In the genomic region with DNA sequence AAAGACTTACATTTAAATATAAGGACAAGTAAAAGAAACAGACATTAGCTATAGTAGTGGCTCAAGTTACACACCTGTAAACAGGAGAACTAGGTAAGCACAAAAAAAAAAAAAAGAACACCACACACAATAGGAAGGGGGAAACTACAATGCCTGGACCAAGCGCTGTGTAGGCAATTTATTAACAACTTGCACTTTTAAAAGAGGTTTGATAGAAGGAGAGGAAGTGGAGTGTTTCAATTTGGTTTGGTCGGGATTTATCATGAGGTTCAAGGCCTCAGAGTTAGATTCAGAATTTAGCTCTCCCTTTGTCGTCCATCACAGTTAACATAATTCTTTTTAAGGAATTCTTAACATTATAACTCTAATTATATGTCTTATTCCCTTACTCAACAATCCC, we compare ENCODE assay signal across 2 cellular contexts.
TF ChIP-seq lines count a peak whose summit lies in the region.

No MANE protein-coding gene starts in this region.

TF ChIP-seq in SK-N-SH, 30 proteins besides CTCF, POLR2A, EP300 and RAD21 (continued from another document):
- TF ChIP-seq, protein P1, sequence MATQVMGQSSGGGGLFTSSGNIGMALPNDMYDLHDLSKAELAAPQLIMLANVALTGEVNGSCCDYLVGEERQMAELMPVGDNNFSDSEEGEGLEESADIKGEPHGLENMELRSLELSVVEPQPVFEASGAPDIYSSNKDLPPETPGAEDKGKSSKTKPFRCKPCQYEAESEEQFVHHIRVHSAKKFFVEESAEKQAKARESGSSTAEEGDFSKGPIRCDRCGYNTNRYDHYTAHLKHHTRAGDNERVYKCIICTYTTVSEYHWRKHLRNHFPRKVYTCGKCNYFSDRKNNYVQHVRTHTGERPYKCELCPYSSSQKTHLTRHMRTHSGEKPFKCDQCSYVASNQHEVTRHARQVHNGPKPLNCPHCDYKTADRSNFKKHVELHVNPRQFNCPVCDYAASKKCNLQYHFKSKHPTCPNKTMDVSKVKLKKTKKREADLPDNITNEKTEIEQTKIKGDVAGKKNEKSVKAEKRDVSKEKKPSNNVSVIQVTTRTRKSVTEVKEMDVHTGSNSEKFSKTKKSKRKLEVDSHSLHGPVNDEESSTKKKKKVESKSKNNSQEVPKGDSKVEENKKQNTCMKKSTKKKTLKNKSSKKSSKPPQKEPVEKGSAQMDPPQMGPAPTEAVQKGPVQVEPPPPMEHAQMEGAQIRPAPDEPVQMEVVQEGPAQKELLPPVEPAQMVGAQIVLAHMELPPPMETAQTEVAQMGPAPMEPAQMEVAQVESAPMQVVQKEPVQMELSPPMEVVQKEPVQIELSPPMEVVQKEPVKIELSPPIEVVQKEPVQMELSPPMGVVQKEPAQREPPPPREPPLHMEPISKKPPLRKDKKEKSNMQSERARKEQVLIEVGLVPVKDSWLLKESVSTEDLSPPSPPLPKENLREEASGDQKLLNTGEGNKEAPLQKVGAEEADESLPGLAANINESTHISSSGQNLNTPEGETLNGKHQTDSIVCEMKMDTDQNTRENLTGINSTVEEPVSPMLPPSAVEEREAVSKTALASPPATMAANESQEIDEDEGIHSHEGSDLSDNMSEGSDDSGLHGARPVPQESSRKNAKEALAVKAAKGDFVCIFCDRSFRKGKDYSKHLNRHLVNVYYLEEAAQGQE (IDR thresholded peaks at IDR 0.05; ENCODE audit: low read depth, low read length) = no peak
- TF ChIP-seq, protein P2, sequence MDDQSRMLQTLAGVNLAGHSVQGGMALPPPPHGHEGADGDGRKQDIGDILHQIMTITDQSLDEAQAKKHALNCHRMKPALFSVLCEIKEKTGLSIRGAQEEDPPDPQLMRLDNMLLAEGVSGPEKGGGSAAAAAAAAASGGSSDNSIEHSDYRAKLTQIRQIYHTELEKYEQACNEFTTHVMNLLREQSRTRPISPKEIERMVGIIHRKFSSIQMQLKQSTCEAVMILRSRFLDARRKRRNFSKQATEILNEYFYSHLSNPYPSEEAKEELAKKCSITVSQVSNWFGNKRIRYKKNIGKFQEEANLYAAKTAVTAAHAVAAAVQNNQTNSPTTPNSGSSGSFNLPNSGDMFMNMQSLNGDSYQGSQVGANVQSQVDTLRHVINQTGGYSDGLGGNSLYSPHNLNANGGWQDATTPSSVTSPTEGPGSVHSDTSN (IDR thresholded peaks at IDR 0.05) = no peak
- TF ChIP-seq JUND (IDR thresholded peaks at IDR 0.05) (no peak), YY1 (IDR thresholded peaks at IDR 0.05; ENCODE audit: low read depth) (no peak), POLR2AphosphoS5 (IDR thresholded peaks at IDR 0.05; ENCODE audit: low read depth, low read length) (no peak), GABPA (IDR thresholded peaks at IDR 0.05; ENCODE audit: low read depth) (no peak), SIN3A (IDR thresholded peaks at IDR 0.05; ENCODE audit: borderline replicate concordance, low read depth, low read length) (no peak), GATA2 (CRISPR knock-in tag; IDR thresholded peaks at IDR 0.05) (no peak), SMC3 (IDR thresholded peaks at IDR 0.05; ENCODE audit: low read depth, low read length) (no peak), RFX5 (IDR thresholded peaks at IDR 0.05; ENCODE audit: low read length) (no peak), FOSL2 (IDR thresholded peaks at IDR 0.05; ENCODE audit: borderline replicate concordance, low read depth) (no peak), FOXM1 (IDR thresholded peaks at IDR 0.05; ENCODE audit: low read depth) (no peak), NFIC (IDR thresholded peaks at IDR 0.05; ENCODE audit: borderline replicate concordance) (no peak)
- TF ChIP-seq, protein P3, sequence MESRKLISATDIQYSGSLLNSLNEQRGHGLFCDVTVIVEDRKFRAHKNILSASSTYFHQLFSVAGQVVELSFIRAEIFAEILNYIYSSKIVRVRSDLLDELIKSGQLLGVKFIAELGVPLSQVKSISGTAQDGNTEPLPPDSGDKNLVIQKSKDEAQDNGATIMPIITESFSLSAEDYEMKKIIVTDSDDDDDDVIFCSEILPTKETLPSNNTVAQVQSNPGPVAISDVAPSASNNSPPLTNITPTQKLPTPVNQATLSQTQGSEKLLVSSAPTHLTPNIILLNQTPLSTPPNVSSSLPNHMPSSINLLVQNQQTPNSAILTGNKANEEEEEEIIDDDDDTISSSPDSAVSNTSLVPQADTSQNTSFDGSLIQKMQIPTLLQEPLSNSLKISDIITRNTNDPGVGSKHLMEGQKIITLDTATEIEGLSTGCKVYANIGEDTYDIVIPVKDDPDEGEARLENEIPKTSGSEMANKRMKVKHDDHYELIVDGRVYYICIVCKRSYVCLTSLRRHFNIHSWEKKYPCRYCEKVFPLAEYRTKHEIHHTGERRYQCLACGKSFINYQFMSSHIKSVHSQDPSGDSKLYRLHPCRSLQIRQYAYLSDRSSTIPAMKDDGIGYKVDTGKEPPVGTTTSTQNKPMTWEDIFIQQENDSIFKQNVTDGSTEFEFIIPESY (IDR thresholded peaks at IDR 0.05; ENCODE audit: borderline replicate concordance, low read depth) = no peak
- TF ChIP-seq, protein P4, sequence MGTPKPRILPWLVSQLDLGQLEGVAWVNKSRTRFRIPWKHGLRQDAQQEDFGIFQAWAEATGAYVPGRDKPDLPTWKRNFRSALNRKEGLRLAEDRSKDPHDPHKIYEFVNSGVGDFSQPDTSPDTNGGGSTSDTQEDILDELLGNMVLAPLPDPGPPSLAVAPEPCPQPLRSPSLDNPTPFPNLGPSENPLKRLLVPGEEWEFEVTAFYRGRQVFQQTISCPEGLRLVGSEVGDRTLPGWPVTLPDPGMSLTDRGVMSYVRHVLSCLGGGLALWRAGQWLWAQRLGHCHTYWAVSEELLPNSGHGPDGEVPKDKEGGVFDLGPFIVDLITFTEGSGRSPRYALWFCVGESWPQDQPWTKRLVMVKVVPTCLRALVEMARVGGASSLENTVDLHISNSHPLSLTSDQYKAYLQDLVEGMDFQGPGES (IDR thresholded peaks at IDR 0.05; ENCODE audit: low read depth, low read length) = no peak
- TF ChIP-seq, protein P5, sequence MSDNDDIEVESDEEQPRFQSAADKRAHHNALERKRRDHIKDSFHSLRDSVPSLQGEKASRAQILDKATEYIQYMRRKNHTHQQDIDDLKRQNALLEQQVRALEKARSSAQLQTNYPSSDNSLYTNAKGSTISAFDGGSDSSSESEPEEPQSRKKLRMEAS (IDR thresholded peaks at IDR 0.05; ENCODE audit: low read depth) = no peak

TF ChIP-seq in SK-N-SH treated with all-trans-retinoic acid at 6 μM for 48 hours, 23 proteins besides CTCF, POLR2A, EP300 and RAD21 (continued from another document):
- no peak for TF ChIP-seq SNAI2 (CRISPR knock-in tag; IDR thresholded peaks at IDR 0.05)
- no peak for TF ChIP-seq PPARA (CRISPR knock-in tag; IDR thresholded peaks at IDR 0.05; ENCODE audit: borderline replicate concordance)
- TF ChIP-seq ZC3H10 (CRISPR knock-in tag; IDR thresholded peaks at IDR 0.05) = no peak
- no peak for TF ChIP-seq BACH2 (CRISPR knock-in tag; IDR thresholded peaks at IDR 0.05; ENCODE audit: borderline replicate concordance)
- no peak for TF ChIP-seq TCF4 (CRISPR knock-in tag; IDR thresholded peaks at IDR 0.05; ENCODE audit: borderline replicate concordance)
- TF ChIP-seq, protein P6, sequence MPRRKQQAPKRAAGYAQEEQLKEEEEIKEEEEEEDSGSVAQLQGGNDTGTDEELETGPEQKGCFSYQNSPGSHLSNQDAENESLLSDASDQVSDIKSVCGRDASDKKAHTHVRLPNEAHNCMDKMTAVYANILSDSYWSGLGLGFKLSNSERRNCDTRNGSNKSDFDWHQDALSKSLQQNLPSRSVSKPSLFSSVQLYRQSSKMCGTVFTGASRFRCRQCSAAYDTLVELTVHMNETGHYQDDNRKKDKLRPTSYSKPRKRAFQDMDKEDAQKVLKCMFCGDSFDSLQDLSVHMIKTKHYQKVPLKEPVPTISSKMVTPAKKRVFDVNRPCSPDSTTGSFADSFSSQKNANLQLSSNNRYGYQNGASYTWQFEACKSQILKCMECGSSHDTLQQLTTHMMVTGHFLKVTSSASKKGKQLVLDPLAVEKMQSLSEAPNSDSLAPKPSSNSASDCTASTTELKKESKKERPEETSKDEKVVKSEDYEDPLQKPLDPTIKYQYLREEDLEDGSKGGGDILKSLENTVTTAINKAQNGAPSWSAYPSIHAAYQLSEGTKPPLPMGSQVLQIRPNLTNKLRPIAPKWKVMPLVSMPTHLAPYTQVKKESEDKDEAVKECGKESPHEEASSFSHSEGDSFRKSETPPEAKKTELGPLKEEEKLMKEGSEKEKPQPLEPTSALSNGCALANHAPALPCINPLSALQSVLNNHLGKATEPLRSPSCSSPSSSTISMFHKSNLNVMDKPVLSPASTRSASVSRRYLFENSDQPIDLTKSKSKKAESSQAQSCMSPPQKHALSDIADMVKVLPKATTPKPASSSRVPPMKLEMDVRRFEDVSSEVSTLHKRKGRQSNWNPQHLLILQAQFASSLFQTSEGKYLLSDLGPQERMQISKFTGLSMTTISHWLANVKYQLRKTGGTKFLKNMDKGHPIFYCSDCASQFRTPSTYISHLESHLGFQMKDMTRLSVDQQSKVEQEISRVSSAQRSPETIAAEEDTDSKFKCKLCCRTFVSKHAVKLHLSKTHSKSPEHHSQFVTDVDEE (CRISPR knock-in tag; IDR thresholded peaks at IDR 0.05) = no peak
- TF ChIP-seq ISL1 (CRISPR knock-in tag; IDR thresholded peaks at IDR 0.05) = no peak
- TF ChIP-seq, protein P7, sequence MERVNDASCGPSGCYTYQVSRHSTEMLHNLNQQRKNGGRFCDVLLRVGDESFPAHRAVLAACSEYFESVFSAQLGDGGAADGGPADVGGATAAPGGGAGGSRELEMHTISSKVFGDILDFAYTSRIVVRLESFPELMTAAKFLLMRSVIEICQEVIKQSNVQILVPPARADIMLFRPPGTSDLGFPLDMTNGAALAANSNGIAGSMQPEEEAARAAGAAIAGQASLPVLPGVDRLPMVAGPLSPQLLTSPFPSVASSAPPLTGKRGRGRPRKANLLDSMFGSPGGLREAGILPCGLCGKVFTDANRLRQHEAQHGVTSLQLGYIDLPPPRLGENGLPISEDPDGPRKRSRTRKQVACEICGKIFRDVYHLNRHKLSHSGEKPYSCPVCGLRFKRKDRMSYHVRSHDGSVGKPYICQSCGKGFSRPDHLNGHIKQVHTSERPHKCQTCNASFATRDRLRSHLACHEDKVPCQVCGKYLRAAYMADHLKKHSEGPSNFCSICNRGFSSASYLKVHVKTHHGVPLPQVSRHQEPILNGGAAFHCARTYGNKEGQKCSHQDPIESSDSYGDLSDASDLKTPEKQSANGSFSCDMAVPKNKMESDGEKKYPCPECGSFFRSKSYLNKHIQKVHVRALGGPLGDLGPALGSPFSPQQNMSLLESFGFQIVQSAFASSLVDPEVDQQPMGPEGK (CRISPR knock-in tag; IDR thresholded peaks at IDR 0.05; ENCODE audit: borderline replicate concordance) = no peak
